ENCODE assay signal across 1 cellular context in genomic region chr4:145524535-145524934, GRCh38.
TF ChIP-seq lines count a peak whose summit lies in the region.

No MANE protein-coding gene starts in this region.

TF ChIP-seq in WTC11, 78 proteins besides CTCF, POLR2A, EP300 and RAD21 (continued from another document):
- no peak for TF ChIP-seq HMGXB4 (CRISPR knock-in tag; IDR thresholded peaks at IDR 0.05)
- TF ChIP-seq E2F5 (CRISPR knock-in tag; IDR thresholded peaks at IDR 0.05), result no peak
- TF ChIP-seq ZNF138 (CRISPR knock-in tag; conservative IDR thresholded peaks at IDR 0.05), result no peak
- TF ChIP-seq ZNF121 (CRISPR knock-in tag; IDR thresholded peaks at IDR 0.05), result no peak
- no peak for TF ChIP-seq ZBTB43 (CRISPR knock-in tag; IDR thresholded peaks at IDR 0.05)
